Comparison of ENCODE assay signal across 8 cellular contexts in genomic region chr2:24917086-24917485, GRCh38. TPM values are rescaled to one million over a fixed set of nuclear protein-coding genes. Genes with fewer than 3 reads are reported as not detected.
DNase-seq lines count a peak whose midpoint lies in the region; ATAC-seq, FAIRE-seq and TF ChIP-seq lines count a peak whose summit lies in the region.

No MANE protein-coding gene starts in this region.

- H3K79me1 ChIP-seq in IMR-90 (ENCODE audit: low read depth in 1 of 2, low read length in 2 of 2): peaks cover 3 to 49% of the 10 kb centered on the region in 2 experiments; a peak in 3 of 4 replicates

- no peak for ATAC-seq in IMR-90 (ENCODE audit: low read depth)
- ATAC-seq in K562: no peak
- ATAC-seq in stimulated activated naive CD8-positive, alpha-beta T cell treated with anti-CD3 and anti-CD28 coated beads, Interleukin-15, Interleukin-2, amounts not matched to agents 100 U/mL and 50 U/mL, for 24 hours: peak; percentile 75

- H3K9me1 ChIP-seq in IMR-90 (ENCODE audit: insufficient read depth, low read length): peaks cover 11% of the 10 kb centered on the region
- peaks cover 12% of the 10 kb centered on the region for H3K9me1 ChIP-seq in K562 (ENCODE audit: control insufficient read depth, insufficient read depth, low read length)

- H2AK5ac ChIP-seq in IMR-90 (ENCODE audit: low read depth, low read length): 0 out of 2 replicates have a peak overlapping the region, but pooled peaks have one; percentile 21

- dilution Hi-C loops in IMR-90 (cut with HindIII; ENCODE audit: low sequenced_read_pairs, unreplicated experiment): no loop called here

- no peak for TF ChIP-seq EP300 in K562 (IDR thresholded peaks at IDR 0.05; ENCODE audit: low read length)

- H2BK15ac ChIP-seq in IMR-90 (ENCODE audit: low read depth, low read length): no peak overlapping the region

- no peak overlapping the region for H2BK5ac ChIP-seq in IMR-90 (ENCODE audit: low read depth, low read length, poor library complexity, severe bottlenecking)

- H3K9ac ChIP-seq in IMR-90 (ENCODE audit: low read depth, low read length): no peak overlapping the region
- peak overlapping the region in 1 of 2 experiments; percentile 92; a peak in 2 of 4 replicates for H3K9ac ChIP-seq in K562 (ENCODE audit: insufficient read depth in 1 of 2, low read depth in 2 of 2, low read length in 2 of 2)

- H3K4me3 Mint-ChIP-seq in activated CD4-positive, alpha-beta T cell treated with anti-CD3 and anti-CD28 coated beads, Interleukin-2, amount 10 ng/mL, durations not matched to agents 24 days and 14 days: peak overlapping the region; percentile 90
- H3K4me3 Mint-ChIP-seq in Calu3 (ENCODE audit: low read depth, unreplicated experiment): no peak overlapping the region
- no peak overlapping the region for H3K4me3 Mint-ChIP-seq in osteocyte (ENCODE audit: unreplicated experiment)

- no peak for TF ChIP-seq CTCF in IMR-90 (conservative IDR thresholded peaks at IDR 0.05; ENCODE audit: low read depth, low read length)
- no peak for TF ChIP-seq CTCF in K562 (IDR thresholded peaks at IDR 0.05 in 2 of 3, conservative IDR thresholded peaks at IDR 0.05 in 1 of 3; ENCODE audit: insufficient read depth in 2 of 3, low read depth in 1 of 3, low read length in 3 of 3)
- no peak for TF ChIP-seq CTCF in Calu3 (IDR thresholded peaks at IDR 0.05; ENCODE audit: unreplicated experiment)
- no peak for TF ChIP-seq CTCF in osteocyte (IDR thresholded peaks at IDR 0.05)

- no peak overlapping the region for H3K27ac Mint-ChIP-seq in activated CD4-positive, alpha-beta T cell treated with anti-CD3 and anti-CD28 coated beads, Interleukin-2, amount 10 ng/mL, durations not matched to agents 24 days and 14 days
- H3K27ac Mint-ChIP-seq in Calu3 (ENCODE audit: unreplicated experiment) (no peak overlapping the region), osteocyte (ENCODE audit: unreplicated experiment) (no peak overlapping the region)

- H2BK120ac ChIP-seq in IMR-90 (ENCODE audit: low read depth, low read length): no peak overlapping the region

- H3K36me3 Mint-ChIP-seq in activated CD4-positive, alpha-beta T cell treated with anti-CD3 and anti-CD28 coated beads, Interleukin-2, amount 10 ng/mL, durations not matched to agents 24 days and 14 days (ENCODE audit: low read depth): peaks cover 35% of the 10 kb centered on the region
- peaks cover 21% of the 10 kb centered on the region for H3K36me3 Mint-ChIP-seq in Calu3 (ENCODE audit: insufficient read depth, unreplicated experiment)
- peaks cover 12% of the 10 kb centered on the region for H3K36me3 Mint-ChIP-seq in osteocyte (ENCODE audit: unreplicated experiment)

- H3K4ac ChIP-seq in IMR-90 (ENCODE audit: low read depth, low read length): no peak overlapping the region

- no peak overlapping the region for H2AFZ ChIP-seq in IMR-90 (replicated peaks; ENCODE audit: low read length, poor library complexity)
- no peak overlapping the region for H2AFZ ChIP-seq in K562 (ENCODE audit: low read depth, low read length)

- BruUV-seq in IMR-90 (replicated peaks; lab: Mats Ljungman, UMichigan) (no TSS peak), K562 (replicated peaks; lab: Mats Ljungman, UMichigan) (no TSS peak), Calu3 (replicated peaks; lab: Mats Ljungman, UMichigan) (no TSS peak)

- POLR2A ChIA-PET in IMR-90 (lab: Charles Lee; ENCODE audit: unreplicated experiment): no interaction called here
- POLR2A ChIA-PET in K562 (lab: Yijun Ruan, JAX): no interaction called here

- no peaks in the 10 kb centered on the region for H3K27me3 ChIP-seq in IMR-90 (ENCODE audit: control insufficient read depth, insufficient read depth, low read length)
- no peaks in the 10 kb centered on the region for H3K27me3 ChIP-seq in K562 (ENCODE audit: control insufficient read depth in 2 of 2, insufficient read depth in 2 of 2, low read length in 2 of 2)

- H3K4me1 Mint-ChIP-seq in activated CD4-positive, alpha-beta T cell treated with anti-CD3 and anti-CD28 coated beads, Interleukin-2, amount 10 ng/mL, durations not matched to agents 24 days and 14 days: peaks cover 36% of the 10 kb centered on the region
- H3K4me1 Mint-ChIP-seq in Calu3 (ENCODE audit: low read depth, unreplicated experiment): peaks cover 16% of the 10 kb centered on the region
- peaks cover 64% of the 10 kb centered on the region for H3K4me1 Mint-ChIP-seq in osteocyte (ENCODE audit: unreplicated experiment)

- H3K9me3 Mint-ChIP-seq in activated CD4-positive, alpha-beta T cell treated with anti-CD3 and anti-CD28 coated beads, Interleukin-2, amount 10 ng/mL, durations not matched to agents 24 days and 14 days: no peaks in the 10 kb centered on the region
- H3K9me3 Mint-ChIP-seq in Calu3 (ENCODE audit: low read depth, unreplicated experiment): no peaks in the 10 kb centered on the region
- H3K9me3 Mint-ChIP-seq in osteocyte (ENCODE audit: unreplicated experiment): no peaks in the 10 kb centered on the region

- intact Hi-C loops in activated CD4-positive, alpha-beta T cell treated with anti-CD3 and anti-CD28 coated beads, Interleukin-2, amount 10 ng/mL, durations not matched to agents 24 days and 14 days (cut with micrococcal nuclease): no loop called here
- intact Hi-C loops in IMR-90 (cut with micrococcal nuclease): no loop called here
- intact Hi-C loops in K562 (cut with micrococcal nuclease): no loop called here
- intact Hi-C loops in Calu3 (cut with micrococcal nuclease; ENCODE audit: unreplicated experiment): no loop called here

- H3K9me3 ChIP-seq in IMR-90 (ENCODE audit: control insufficient read depth, insufficient read depth, low read length): no peaks in the 10 kb centered on the region
- H3K9me3 ChIP-seq in K562 (replicated peaks; ENCODE audit: control insufficient read depth, insufficient read depth, low read depth, low read length): no peaks in the 10 kb centered on the region

- no peak overlapping the region for H2BK20ac ChIP-seq in IMR-90 (ENCODE audit: low read depth, low read length)

- FAIRE-seq in K562 (lab: Jason Lieb, UNC): peak; percentile 82

- H3K4me2 ChIP-seq in IMR-90 (ENCODE audit: low read depth, low read length) (peak overlapping the region; percentile 16; the same call in 1 of the 2 replicates), K562 (ENCODE audit: insufficient read depth, low read length) (peak overlapping the region; percentile 77)

- no peak overlapping the region for H3K18ac ChIP-seq in IMR-90 (ENCODE audit: low read depth, low read length)

- H4K91ac ChIP-seq in IMR-90 (ENCODE audit: insufficient read depth, low read depth, low read length): no peak overlapping the region

- peaks cover 30% of the 10 kb centered on the region for H3K4me1 ChIP-seq in IMR-90 (ENCODE audit: control insufficient read depth, insufficient read depth, low read length)
- H3K4me1 ChIP-seq in K562 (replicated peaks in 1 of 2; ENCODE audit: control insufficient read depth in 2 of 2, insufficient read depth in 2 of 2, low read length in 2 of 2): peaks cover 29 to 46% of the 10 kb centered on the region in 2 experiments; a peak in 4 of 5 replicates

- WGBS in IMR-90 (ENCODE audit: extremely low coverage in 2 of 2, insufficient read length in 1 of 2), 2 experiments: 90% methylated on average over 2 of the region's 7 CpGs; no CpG with 5 or more reads in 1 of the 2 experiments
- WGBS in K562 (ENCODE audit: insufficient coverage, low coverage, missing lambda C conversion rate): 57% methylated on average over 6 of the region's 7 CpGs

- no peak overlapping the region; the same call in 1 of the 2 replicates for H4K5ac ChIP-seq in IMR-90 (ENCODE audit: low read depth, low read length)

- H3K27ac ChIP-seq in IMR-90 (ENCODE audit: insufficient read depth, low read length): no peak overlapping the region
- no peak overlapping the region for H3K27ac ChIP-seq in K562 (ENCODE audit: extremely low read depth, low read depth, low read length)

- H3K14ac ChIP-seq in IMR-90 (replicated peaks; ENCODE audit: low read depth, low read length): no peak overlapping the region

- H4K20me1 ChIP-seq in IMR-90 (ENCODE audit: insufficient read depth, low read length): peaks cover 22% of the 10 kb centered on the region
- H4K20me1 ChIP-seq in K562 (replicated peaks; ENCODE audit: control insufficient read depth, insufficient read depth, low read length): peaks cover 14% of the 10 kb centered on the region

- no peak overlapping the region for H3K4me3 ChIP-seq in IMR-90 (ENCODE audit: insufficient read depth, low read depth, low read length)
- H3K4me3 ChIP-seq in K562: no peak overlapping the region

- no peak for DNase-seq in activated CD4-positive, alpha-beta T cell treated with anti-CD3 and anti-CD28 coated beads, Interleukin-2, amount 10 ng/mL, durations not matched to agents 24 days and 14 days
- DNase-seq in activated CD4-positive, alpha-beta T cell treated with anti-CD3 and anti-CD28 coated beads, Interleukin-2, amount 50 U/mL, for 1 hour: no peak
- no peak for DNase-seq in IMR-90
- DNase-seq in K562 (ENCODE audit: extremely low read depth in 1 of 4, low spot score in 3 of 4): peak in 2 of 4 experiments; percentile 27 to 30
- peak; percentile 73 for DNase-seq in stimulated activated naive CD8-positive, alpha-beta T cell treated with anti-CD3 and anti-CD28 coated beads, Interleukin-15, Interleukin-2, amounts not matched to agents 100 U/mL and 50 U/mL, for 24 hours
- DNase-seq in Calu3: no peak
- no peak for DNase-seq in DMS153 treated with DMSO at 0.1 percent for 48 hours (lab: John Stamatoyannopoulos, UW; ENCODE audit: unreplicated experiment)
- no peak for DNase-seq in osteocyte (ENCODE audit: extremely low spot score, unreplicated experiment)

- TF ChIP-seq RAD21 in IMR-90 (IDR thresholded peaks at IDR 0.05; ENCODE audit: low read length) (no peak), K562 (CRISPR knock-in tag; conservative IDR thresholded peaks at IDR 0.05 in 1 of 2, IDR thresholded peaks at IDR 0.05 in 1 of 2) (no peak)

- peak overlapping the region; percentile 30 for H2AK9ac ChIP-seq in IMR-90 (replicated peaks; ENCODE audit: low read depth, low read length, poor library complexity)

- peak overlapping the region; percentile 72 for H3K23ac ChIP-seq in IMR-90 (ENCODE audit: low read depth, low read length)

- peaks cover 15% of the 10 kb centered on the region; the same call in 1 of the 2 replicates for H3K36me3 ChIP-seq in IMR-90 (ENCODE audit: control insufficient read depth, insufficient read depth, low read length)
- H3K36me3 ChIP-seq in K562 (ENCODE audit: control insufficient read depth, insufficient read depth, low read length): peaks cover 57% of the 10 kb centered on the region; the same call in 2 of the 3 replicates

- TF ChIP-seq POLR2A in IMR-90 (IDR thresholded peaks at IDR 0.05; ENCODE audit: low read depth, low read length) (no peak), K562 (conservative IDR thresholded peaks at IDR 0.05) (no peak)

- H3K56ac ChIP-seq in IMR-90 (ENCODE audit: extremely low read depth, insufficient read depth, low read length): no peak overlapping the region

- H4K8ac ChIP-seq in IMR-90 (ENCODE audit: low read depth in 2 of 2, low read length in 2 of 2): no peak overlapping the region

- in situ Hi-C loops in IMR-90 (cut with MboI; ENCODE audit: low sequenced_read_pairs): no loop called here
- in situ Hi-C loops in K562 (cut with MboI): no loop called here

- CTCF ChIA-PET in IMR-90 (lab: Yijun Ruan, JAX): no interaction called here
- CTCF ChIA-PET in K562 (lab: Yijun Ruan, JAX; ENCODE audit: low intra/inter-chr PET ratio): no interaction called here
- CTCF ChIA-PET in Calu3 (lab: Charles Lee): no interaction called here

- peaks cover 33% of the 10 kb centered on the region for H3K79me2 ChIP-seq in K562 (ENCODE audit: control insufficient read depth, insufficient read depth, low read length)

- peaks cover 2% of the 10 kb centered on the region for H3K27me3 Mint-ChIP-seq in activated CD4-positive, alpha-beta T cell treated with anti-CD3 and anti-CD28 coated beads, Interleukin-2, amount 10 ng/mL, durations not matched to agents 24 days and 14 days
- no peaks in the 10 kb centered on the region for H3K27me3 Mint-ChIP-seq in Calu3 (ENCODE audit: unreplicated experiment)
- no peaks in the 10 kb centered on the region for H3K27me3 Mint-ChIP-seq in osteocyte (ENCODE audit: unreplicated experiment)

RNA-seq across cellular contexts. Expression of gene ADCY3, which starts 3.0 kb away (rescaled TPM):
- 103 and 108 TPM in 2 replicates for total RNA-seq in activated CD4-positive, alpha-beta T cell treated with anti-CD3 and anti-CD28 coated beads, Interleukin-2, amount 10 ng/mL, durations not matched to agents 24 days and 14 days
- total RNA-seq in IMR-90 (2012; rRNA removed) (16.4 and 17.4 TPM in 2 replicates), K562 (2014; rRNA removed) (21.8 and 34.0 TPM in 2 replicates), K562 (2014; rRNA removed; fragmentation: Illumina TruSeq; extraction: Trizol) (23.8 and 26.3 TPM in 2 replicates), K562 (2015; rRNA removed; fragmentation: Illumina TruSeq; extraction: Trizol) (20.2 and 21.5 TPM in 2 replicates), K562 (2021) (51.5 and 54.8 TPM in 2 replicates), Calu3 (2022) (57.6 and 63.7 TPM in 2 replicates), osteocyte (99.9 and 118 TPM in 2 replicates)
- polyA plus RNA-seq in IMR-90 (2012; rRNA removed) (46.1 and 50.4 TPM in 2 replicates), K562 (2011; rRNA removed) (36.6 and 39.0 TPM in 2 replicates), K562 (2014; fragmentation: Illumina TruSeq; extraction: Trizol) (42.6 and 45.5 TPM in 2 replicates), K562 (2014; fragmentation: Nextera tagmentation; extraction: Ambion mirVana) (1 to 10 TPM; 1.5 to 2.6 TPM), K562 (2014; rRNA removed) (40.9 and 47.0 TPM in 2 replicates)
- polyA plus RNA-seq in IMR-90 (2012; cell fraction: cytosol; rRNA removed): 52.5 and 55.2 TPM in 2 replicates
- polyA plus RNA-seq in IMR-90 (2012; cell fraction: nucleus; rRNA removed; ENCODE audit: low replicate concordance): 83.7 and 123 TPM in 2 replicates
- 110 and 220 TPM in 2 replicates for total RNA-seq in K562 (2011; cell fraction: chromatin; rRNA removed; ENCODE audit: low replicate concordance)
- total RNA-seq in K562 (2011; cell fraction: nucleolus; rRNA removed): 147 and 161 TPM in 2 replicates
- 106 and 109 TPM in 2 replicates for total RNA-seq in K562 (2011; cell fraction: nucleoplasm; rRNA removed)
- polyA plus RNA-seq in K562 (2011; cell fraction: cytosol; rRNA removed): 34.9 and 56.0 TPM in 2 replicates
- 171 and 243 TPM in 2 replicates for polyA plus RNA-seq in K562 (2011; cell fraction: nucleus; rRNA removed)
- 27.9 and 41.6 TPM in 2 replicates for polyA plus RNA-seq in K562 (2012)
- polyA minus RNA-seq in K562 (2011; rRNA and poly(A)+ RNA removed): 47.4 and 65.5 TPM in 2 replicates
- polyA minus RNA-seq in K562 (2011; cell fraction: cytosol; rRNA and poly(A)+ RNA removed): 22.6 and 27.7 TPM in 2 replicates
- 45.9 and 47.4 TPM in 2 replicates for polyA minus RNA-seq in K562 (2011; cell fraction: nucleus; rRNA and poly(A)+ RNA removed)

RNA-seq across cellular contexts. Expression of gene DNAJC27, which starts 54.7 kb away (rescaled TPM):
- total RNA-seq in activated CD4-positive, alpha-beta T cell treated with anti-CD3 and anti-CD28 coated beads, Interleukin-2, amount 10 ng/mL, durations not matched to agents 24 days and 14 days: 6.9 and 7.0 TPM in 2 replicates
- 2.0 and 2.8 TPM in 2 replicates for total RNA-seq in IMR-90 (2012; rRNA removed)
- 1.3 and 1.6 TPM in 2 replicates for polyA plus RNA-seq in IMR-90 (2012; rRNA removed)
- polyA plus RNA-seq in IMR-90 (2012; cell fraction: cytosol; rRNA removed): 0.29 and 0.40 TPM in 2 replicates
- 0.67 and 4.9 TPM in 2 replicates for polyA plus RNA-seq in IMR-90 (2012; cell fraction: nucleus; rRNA removed; ENCODE audit: low replicate concordance)
- total RNA-seq in K562 (2011; cell fraction: chromatin; rRNA removed; ENCODE audit: low replicate concordance): 4.1 and 14.7 TPM in 2 replicates
- 4.2 and 4.5 TPM in 2 replicates for total RNA-seq in K562 (2011; cell fraction: nucleolus; rRNA removed)
- 8.4 and 12.7 TPM in 2 replicates for total RNA-seq in K562 (2011; cell fraction: nucleoplasm; rRNA removed)
- total RNA-seq in K562 (2014; rRNA removed): 1.6 and 3.0 TPM in 2 replicates
- total RNA-seq in K562 (2014; rRNA removed; fragmentation: Illumina TruSeq; extraction: Trizol): 3.2 TPM in 2 replicates
- total RNA-seq in K562 (2015; rRNA removed; fragmentation: Illumina TruSeq; extraction: Trizol): 2.8 and 4.0 TPM in 2 replicates
- 2.4 and 2.8 TPM in 2 replicates for total RNA-seq in K562 (2021)
- polyA plus RNA-seq in K562 (2011; rRNA removed): 3.8 and 4.3 TPM in 2 replicates
- polyA plus RNA-seq in K562 (2011; cell fraction: cytosol; rRNA removed): 0.60 and 2.4 TPM in 2 replicates
- polyA plus RNA-seq in K562 (2011; cell fraction: nucleus; rRNA removed): 6.5 and 7.5 TPM in 2 replicates
- polyA plus RNA-seq in K562 (2012): 1.3 and 1.8 TPM in 2 replicates
- 2.3 and 3.0 TPM in 2 replicates for polyA plus RNA-seq in K562 (2014; fragmentation: Illumina TruSeq; extraction: Trizol)
- 1 to 10 TPM in 1 of 2 experiments, under 1 TPM in 1; 0.53 to 1.1 TPM for polyA plus RNA-seq in K562 (2014; fragmentation: Nextera tagmentation; extraction: Ambion mirVana)
- polyA plus RNA-seq in K562 (2014; rRNA removed): 3.2 and 5.9 TPM in 2 replicates
- 4.4 and 10.4 TPM in 2 replicates for polyA minus RNA-seq in K562 (2011; rRNA and poly(A)+ RNA removed)
- polyA minus RNA-seq in K562 (2011; cell fraction: cytosol; rRNA and poly(A)+ RNA removed): 0.46 and 2.7 TPM in 2 replicates
- 6.6 and 8.4 TPM in 2 replicates for polyA minus RNA-seq in K562 (2011; cell fraction: nucleus; rRNA and poly(A)+ RNA removed)
- total RNA-seq in Calu3 (2022): 4.6 and 4.9 TPM in 2 replicates
- 7.0 and 7.3 TPM in 2 replicates for total RNA-seq in osteocyte
